27 cellular contexts compared by ENCODE assay signal in the genomic region with DNA sequence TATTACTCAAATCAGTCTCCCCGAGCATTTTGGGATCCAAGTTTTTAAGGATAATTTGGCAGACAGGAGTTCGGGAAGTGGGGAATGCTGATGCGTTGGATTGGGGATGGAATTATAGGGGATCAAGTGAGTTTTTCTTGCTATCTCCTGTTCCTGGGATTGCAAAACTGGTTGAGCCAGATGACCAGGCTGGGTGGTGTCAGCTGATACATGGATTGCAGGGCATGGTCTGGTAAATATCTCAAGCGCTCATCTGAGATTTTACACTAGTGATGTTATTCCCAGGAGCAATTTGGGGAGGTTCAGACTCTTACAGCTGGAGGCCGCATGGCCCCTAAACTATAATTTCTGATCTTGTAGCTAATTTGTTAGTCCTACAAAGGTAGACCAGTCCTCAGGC. TPM values are rescaled to one million over a fixed set of nuclear protein-coding genes. Genes with fewer than 3 reads are reported as not detected.
DNase-seq lines count a peak whose midpoint lies in the region; ATAC-seq and TF ChIP-seq lines count a peak whose summit lies in the region.
"Had no signal": no experiment of that assay in that cellular context is flagged by ENCODE, and none has a peak within 500 bp of the region (broad histone marks: within the 10 kb centered on the region; RNA-seq: fewer than 3 reads in every experiment).

No MANE protein-coding gene starts in this region.

- H3K9me2 ChIP-seq in PC-3 (replicated peaks; ENCODE audit: low read length), result no peaks in the 10 kb centered on the region

- TF ChIP-seq CTCF in PC-3 (conservative IDR thresholded peaks at IDR 0.05; ENCODE audit: low read depth, low read length) (no peak), epithelial cell of esophagus (IDR thresholded peaks at IDR 0.05; ENCODE audit: insufficient read depth, low read depth, low read length, missing control alignments) (no peak)

- H2AFZ ChIP-seq in PC-3 (ENCODE audit: low read length), result no peak overlapping the region

- no peak overlapping the region for H3K4me2 ChIP-seq in PC-3 (ENCODE audit: low read length)
- H3K4me2 ChIP-seq: KMS-11 had no signal

- H3K27ac ChIP-seq in PC-3 (ENCODE audit: low read length) (no peak overlapping the region), mucosa of rectum (ENCODE audit: low read depth in 2 of 2, low read length in 2 of 2) (peak overlapping the region; percentile 44 to 46)
- H3K27ac ChIP-seq: C4-2B, dorsolateral prefrontal cortex, KMS-11, prostate gland, right lobe of liver, stomach had no signal

- intact Hi-C loops in PC-3 (cut with micrococcal nuclease), result loop anchor here (5.0 kb wide), 1 partner anchor 35 kb away; no protein-coding TSS in a partner anchor
- intact Hi-C loops in head of caudate nucleus (cut with DNase I), result no loop called here

- no peaks in the 10 kb centered on the region for H4K20me1 ChIP-seq in PC-3 (ENCODE audit: low read length)

- ATAC-seq in PC-3, result no peak
- ATAC-seq: right lobe of liver had no signal

- H3K79me2 ChIP-seq in PC-3 (ENCODE audit: low read length), result no peaks in the 10 kb centered on the region

- H3K27me3 ChIP-seq in PC-3 (ENCODE audit: low read length) (no peaks in the 10 kb centered on the region), mucosa of rectum (ENCODE audit: control insufficient read depth in 2 of 2, insufficient read depth in 2 of 2, low read length in 2 of 2) (no peaks in the 10 kb centered on the region)
- H3K27me3 ChIP-seq: dorsolateral prefrontal cortex, MG63, right lobe of liver, stomach had no signal

- H3K9ac ChIP-seq in PC-3 (ENCODE audit: low read length) (no peak overlapping the region), mucosa of rectum (ENCODE audit: low read depth in 1 of 2, low read length in 2 of 2) (no peak overlapping the region)
- H3K9ac ChIP-seq: KMS-11 had no signal

- CTCF ChIA-PET in PC-3 (lab: Charles Lee), result no interaction called here

- H3K4me3 ChIP-seq in PC-3 (ENCODE audit: low read length) (no peak overlapping the region), epithelial cell of esophagus (ENCODE audit: low read length) (no peak overlapping the region), mucosa of rectum (ENCODE audit: low read length in 2 of 2) (no peak overlapping the region)
- H3K4me3 ChIP-seq: dorsolateral prefrontal cortex, MG63, prostate gland, right lobe of liver, stomach had no signal

- H3K4me1 ChIP-seq in PC-3 (ENCODE audit: insufficient read depth, low read length) (peaks cover 45% of the 10 kb centered on the region), mucosa of rectum (ENCODE audit: control insufficient read depth in 2 of 2, insufficient read depth in 2 of 2, low read length in 2 of 2) (peaks cover 4 to 15% of the 10 kb centered on the region in 2 donors)
- H3K4me1 ChIP-seq: prostate gland had no signal

- H3K9me3 ChIP-seq in PC-3 (ENCODE audit: low read length) (no peaks in the 10 kb centered on the region), mucosa of rectum (ENCODE audit: control insufficient read depth in 2 of 2, low read length in 2 of 2) (no peaks in the 10 kb centered on the region)
- H3K9me3 ChIP-seq: MG63, prostate gland, right lobe of liver, stomach had no signal

- H3F3A ChIP-seq in PC-3 (ENCODE audit: low read length, unreplicated experiment), result no peaks in the 10 kb centered on the region

- no TSS peak for BruUV-seq in PC-3 (replicated peaks; lab: Mats Ljungman, UMichigan)

- peak; percentile 45 for DNase-seq in PC-3
- peak; percentile 48 for DNase-seq in epithelial cell of esophagus (ENCODE audit: low read depth)
- no peak for DNase-seq in activated effector memory CD4-positive, alpha-beta T cell treated with anti-CD3 and anti-CD28 coated beads, Interleukin-2, amount 50 U/mL, for 16 hours
- DNase-seq in pons (ENCODE audit: low spot score), result no peak
- no peak for DNase-seq in NCI-H345 (lab: John Stamatoyannopoulos, UW)
- DNase-seq in head of caudate nucleus, result no peak
- DNase-seq: activated CD4-positive, alpha-beta T cell treated with anti-CD3 and anti-CD28 coated beads, Interleukin-2, amount 50 U/mL, for 48 hours; activated CD4-positive, CD25-positive, alpha-beta regulatory T cell treated with anti-CD3 and anti-CD28 coated beads, Interleukin-2, amount 50 U/mL, for 72 hours; activated T-cell treated with anti-CD3 and anti-CD28 coated beads, Interleukin-2, amount 50 U/mL, for 48 hours; COR-L47; DMS79 treated with DMSO at 0.1 percent for 48 hours; dorsolateral prefrontal cortex; GF-D8; hypothalamus; immature natural killer cell; MG63; NCI-H1105; NCI-H187; NCI-H524; right lobe of liver; Right ventricle myocardium superior; stimulated activated CD4-positive, alpha-beta T cell treated with anti-CD3 and anti-CD28 coated beads, Interleukin-4, amount 100 ng/mL, for 1 hour; stomach had no signal

- POLR2A ChIA-PET in PC-3 (lab: Charles Lee; ENCODE audit: unreplicated experiment), result no interaction called here

- H3K36me3 ChIP-seq in PC-3 (ENCODE audit: low read depth, low read length) (no peaks in the 10 kb centered on the region), mucosa of rectum (ENCODE audit: control insufficient read depth in 2 of 2, insufficient read depth in 2 of 2, low read length in 2 of 2) (no peaks in the 10 kb centered on the region)
- H3K36me3 ChIP-seq: MG63, prostate gland, stomach had no signal

RNA-seq across cellular contexts. Expression of a gene that starts 54.7 kb away (rescaled TPM):
- 4.4 and 5.1 TPM in 2 replicates for total RNA-seq in PC-3 (2014; rRNA removed)

Comparison
In these comparisons a context has a peak if more than half of its experiments do, and no peak if none do; other contexts are left out.
1. DNase-seq: peak in PC-3 (single experiment) and epithelial cell of esophagus (single experiment); none in activated effector memory CD4-positive, alpha-beta T cell treated with anti-CD3 and anti-CD28 coated beads, Interleukin-2, amount 50 U/mL, for 16 hours (single experiment), pons (single experiment), NCI-H345 (single experiment) and head of caudate nucleus (0 of 42).